Comparison of ENCODE assay signal across 18 cellular contexts in genomic region chr10:116910924-116911323, GRCh38.
"Had no signal": no experiment of that assay in that cellular context is flagged by ENCODE, and none has a peak within 500 bp of the region (broad histone marks: within the 10 kb centered on the region; RNA-seq: fewer than 3 reads in every experiment).

No MANE protein-coding gene starts in this region.

- H3K9me3 Mint-ChIP-seq: activated T-helper 1 cell treated with anti-CD3 and anti-CD28 coated beads, Interleukin-12 subunit alpha, Interleukin-12 subunit beta, Interleukin-2, Interleukin-4 antibody, amounts not matched to agents 30 ng/mL and 10 ng/mL and 1 ng/mL, durations not matched to agents 14 hours and 24 hours and 36 hours; neural crest cell; T-helper 2 cell treated with Interferon-gamma antibody and Interleukin-4, amounts not matched to agents 5 μg/mL and 100 μg/mL, for 36 hours; WTC11 had no signal

- H3K4me3 Mint-ChIP-seq: activated CD4-positive, alpha-beta T cell treated with anti-CD3 and anti-CD28 coated beads for 36 hours; activated naive CD8-positive, alpha-beta T cell; activated T-helper 1 cell treated with anti-CD3 and anti-CD28 coated beads, Interleukin-12 subunit alpha, Interleukin-12 subunit beta, Interleukin-2, Interleukin-4 antibody, amounts not matched to agents 30 ng/mL and 10 ng/mL and 1 ng/mL, durations not matched to agents 14 hours and 24 hours and 36 hours; neural crest cell; T-helper 2 cell treated with Interferon-gamma antibody and Interleukin-4, amounts not matched to agents 5 μg/mL and 100 μg/mL, for 36 hours; WTC11 had no signal

- H3K27me3 Mint-ChIP-seq: activated naive CD8-positive, alpha-beta T cell had no signal

- H3K36me3 ChIP-seq: transverse colon, vagina had no signal

- H3K4me1 ChIP-seq: gastroesophageal sphincter, heart left ventricle, left lung, psoas muscle, transverse colon, vagina had no signal

- H3K27me3 ChIP-seq: gastroesophageal sphincter, heart left ventricle, left lung, transverse colon, vagina had no signal

- H3K9me3 ChIP-seq: gastroesophageal sphincter, heart left ventricle, left lung, psoas muscle, transverse colon, vagina had no signal

- H3K4me3 ChIP-seq: gastroesophageal sphincter, heart left ventricle, left lung, psoas muscle, skin epidermis, transverse colon, vagina had no signal

- H3K27ac Mint-ChIP-seq: activated CD4-positive, alpha-beta T cell treated with anti-CD3 and anti-CD28 coated beads for 36 hours; activated naive CD8-positive, alpha-beta T cell; activated T-helper 1 cell treated with anti-CD3 and anti-CD28 coated beads, Interleukin-12 subunit alpha, Interleukin-12 subunit beta, Interleukin-2, Interleukin-4 antibody, amounts not matched to agents 30 ng/mL and 10 ng/mL and 1 ng/mL, durations not matched to agents 14 hours and 24 hours and 36 hours; T-helper 2 cell treated with Interferon-gamma antibody and Interleukin-4, amounts not matched to agents 5 μg/mL and 100 μg/mL, for 36 hours; WTC11 had no signal

- H3K27ac ChIP-seq: gastroesophageal sphincter, heart left ventricle, left lung, psoas muscle, skin epidermis, transverse colon, vagina had no signal

- H3K36me3 Mint-ChIP-seq: activated naive CD8-positive, alpha-beta T cell; WTC11 had no signal

- H3K4me1 Mint-ChIP-seq: activated CD4-positive, alpha-beta T cell treated with anti-CD3 and anti-CD28 coated beads for 36 hours; WTC11 had no signal

- DNase-seq: activated CD4-positive, alpha-beta T cell treated with anti-CD3 and anti-CD28 coated beads for 36 hours; activated CD4-positive, alpha-beta T cell treated with anti-CD3 and anti-CD28 coated beads, Interleukin-2, amount 50 U/mL, for 48 hours; amniotic stem cell; heart left ventricle; kidney; left lung; psoas muscle; right cardiac atrium; stimulated activated naive CD8-positive, alpha-beta T cell treated with anti-CD3 and anti-CD28 coated beads, Interleukin-15, Interleukin-2, amounts not matched to agents 100 U/mL and 50 U/mL, for 24 hours; transverse colon had no signal
